In the genomic region with DNA sequence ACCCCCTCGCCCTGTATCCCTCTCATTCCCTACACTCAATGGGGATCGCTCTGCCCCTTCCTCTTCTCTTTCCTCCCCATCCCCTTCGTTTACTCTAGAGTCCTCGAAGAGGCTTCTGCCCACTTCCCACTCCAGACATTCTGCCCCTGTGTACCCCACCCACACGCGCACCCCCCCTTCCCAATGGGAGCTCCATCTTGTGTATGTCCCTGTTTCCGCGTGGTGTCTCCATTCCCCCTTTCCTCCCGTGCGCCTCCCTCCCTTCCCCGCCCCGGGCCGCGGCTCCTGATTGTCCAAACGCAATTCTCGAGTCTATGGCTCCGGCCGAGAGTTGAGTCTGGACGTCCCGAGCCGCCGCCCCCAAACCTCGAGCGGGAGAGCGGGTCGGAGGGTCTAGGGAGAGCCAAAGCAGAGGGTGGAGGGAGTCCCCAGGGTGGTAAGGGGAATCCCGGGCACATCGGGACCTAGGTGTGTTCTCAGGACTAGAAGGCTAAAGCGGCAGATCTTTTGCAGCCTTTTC, we compare ENCODE assay signal across 8 cellular contexts. TPM values are rescaled to one million over a fixed set of nuclear protein-coding genes. Genes with fewer than 3 reads are reported as not detected.
DNase-seq lines count a peak whose midpoint lies in the region; ATAC-seq and TF ChIP-seq lines count a peak whose summit lies in the region.

No MANE protein-coding gene starts in this region.

- H3F3A ChIP-seq in PC-9 (ENCODE audit: insufficient read depth, low read depth) = peaks cover 40% of the 10 kb centered on the region; the same call in 1 of the 2 replicates

- no peak for TF ChIP-seq CTCF in PC-9 (conservative IDR thresholded peaks at IDR 0.05)
- no peak for TF ChIP-seq CTCF in dorsolateral prefrontal cortex (IDR thresholded peaks at IDR 0.05 in 54 of 56, conservative IDR thresholded peaks at IDR 0.05 in 2 of 56; ENCODE audit: low read depth in 1 of 56, partially characterized antibody in 56 of 56)
- no peak for TF ChIP-seq CTCF in lower lobe of right lung (IDR thresholded peaks at IDR 0.05)
- TF ChIP-seq CTCF in tibial nerve (IDR thresholded peaks at IDR 0.05) = no peak

- peak overlapping the region; percentile 98 for H2AFZ ChIP-seq in PC-9

- POLR2A ChIA-PET in PC-9 (lab: Charles Lee; ENCODE audit: unreplicated experiment) = interaction anchor here (0.6 kb wide), 1 partner anchor 42 kb away, joined by 5 read pairs; no protein-coding TSS in a partner anchor

- ATAC-seq in lower lobe of right lung (peak; percentile 4 to 49), GM18861 (IDR thresholded peaks at IDR 0.05; ENCODE audit: unreplicated experiment) (no peak)

- H3K9me3 ChIP-seq in PC-9 (ENCODE audit: insufficient read depth, low read depth) = no peaks in the 10 kb centered on the region
- no peaks in the 10 kb centered on the region for H3K9me3 ChIP-seq in lower lobe of right lung
- H3K9me3 ChIP-seq in tibial nerve = no peaks in the 10 kb centered on the region

- peaks cover 29% of the 10 kb centered on the region for H3K4me1 ChIP-seq in PC-9 (replicated peaks; ENCODE audit: insufficient read depth)
- peaks cover 40% of the 10 kb centered on the region for H3K4me1 ChIP-seq in lower lobe of right lung
- H3K4me1 ChIP-seq in tibial nerve = peaks cover 0 to 60% (median 26%) of the 10 kb centered on the region in 4 donors

- no TSS peak for BruUV-seq in PC-9 (replicated peaks; lab: Mats Ljungman, UMichigan)

- CTCF ChIA-PET in PC-9 (lab: Charles Lee) = interaction anchor here (0.7 kb wide), 2 partner anchors 41 to 355 kb away, joined by 8 to 10 read pairs; no protein-coding TSS in a partner anchor

- H3K27me3 ChIP-seq in PC-9 (ENCODE audit: insufficient read depth, low read depth) (no peaks in the 10 kb centered on the region), dorsolateral prefrontal cortex (no peaks in the 10 kb centered on the region), lower lobe of right lung (ENCODE audit: low read depth) (no peaks in the 10 kb centered on the region), tibial nerve (no peaks in the 10 kb centered on the region)

- no peaks in the 10 kb centered on the region for H3K9me2 ChIP-seq in PC-9 (ENCODE audit: insufficient read depth)

- peak overlapping the region; percentile 62 for H3K27ac ChIP-seq in PC-9
- peak overlapping the region; percentile 66 to 99 (median 92) for H3K27ac ChIP-seq in dorsolateral prefrontal cortex
- peak overlapping the region; percentile 95 for H3K27ac ChIP-seq in lower lobe of right lung
- peak overlapping the region; percentile 93 to 98 (median 97) for H3K27ac ChIP-seq in tibial nerve

- TF ChIP-seq POLR2A in tibial nerve (IDR thresholded peaks at IDR 0.05) = no peak

- DNase-seq in NCI-H748 (lab: John Stamatoyannopoulos, UW; ENCODE audit: unreplicated experiment) = peak; percentile 48
- no peak for DNase-seq in NCI-H748 treated with DMSO at 0.1 percent for 48 hours (lab: John Stamatoyannopoulos, UW)
- peak in 1 of 2 experiments; percentile 38 for DNase-seq in PC-9
- peak in 4 of 10 donors; percentile 14 to 60 (median 50) for DNase-seq in dorsolateral prefrontal cortex
- peak; percentile 65 for DNase-seq in lower lobe of right lung
- peak in 1 of 2 donors; percentile 54 for DNase-seq in tibial nerve (ENCODE audit: low spot score in 2 of 2)
- no peak for DNase-seq in NCI-H774 (lab: John Stamatoyannopoulos, UW)

- 1 to 2% methylated on average over 28 to 29 of the region's 29 CpGs for WGBS in tibial nerve, 2 donors

- H3K79me2 ChIP-seq in PC-9 (ENCODE audit: low read depth) = peaks cover 10% of the 10 kb centered on the region

- H3K4me2 ChIP-seq in PC-9 = peak overlapping the region; percentile 95

- H4K20me1 ChIP-seq in PC-9 (ENCODE audit: insufficient read depth) = no peaks in the 10 kb centered on the region

- intact Hi-C loops in PC-9 (cut with micrococcal nuclease; ENCODE audit: unreplicated experiment) = loop anchor here (10.0 kb wide), 2 partner anchors 67 to 207 kb away; a partner anchor contains a TSS
- intact Hi-C loops in dorsolateral prefrontal cortex (cut with DNase I) = loop anchor here in 1 of 2 donors (1.0 to 10.0 kb wide), 3 partner anchors 7 to 1243 kb away; a partner anchor contains a TSS
- intact Hi-C loops in lower lobe of right lung (cut with DNase I) = no loop called here

- H3K4me3 ChIP-seq in PC-9 (peak overlapping the region; percentile 98), dorsolateral prefrontal cortex (peak overlapping the region; percentile 62 to 99 (median 91)), lower lobe of right lung (peak overlapping the region; percentile 83), tibial nerve (peak overlapping the region; percentile 87 to 97 (median 90))

- peaks cover 20% of the 10 kb centered on the region; the same call in 1 of the 2 replicates for H3K36me3 ChIP-seq in PC-9 (ENCODE audit: low read depth)
- H3K36me3 ChIP-seq in lower lobe of right lung = peaks cover 29% of the 10 kb centered on the region
- peaks cover 0 to 43% (median 0%) of the 10 kb centered on the region in 3 donors for H3K36me3 ChIP-seq in tibial nerve

- TF ChIP-seq EP300 in tibial nerve (IDR thresholded peaks at IDR 0.05) = no peak

RNA-seq across cellular contexts. Expression of a gene that starts 0.7 kb away (rescaled TPM):
- total RNA-seq in PC-9 (2021) = 18.9 and 19.2 TPM in 2 replicates
- 10 to 100 TPM; 36.6 to 62.1 (median 48.0) TPM for total RNA-seq in dorsolateral prefrontal cortex
- 43.1 TPM for total RNA-seq in lower lobe of right lung
- 10 to 100 TPM; 16.1 to 25.2 (median 21.6) TPM for total RNA-seq in tibial nerve

RNA-seq across cellular contexts. Expression of a gene that starts 3.2 kb away (rescaled TPM):
- total RNA-seq in PC-9 (2021) (16.4 and 25.4 TPM in 2 replicates), dorsolateral prefrontal cortex (10 to 100 TPM in 2 of 120 experiments, 1 to 10 TPM in 118; 2.0 to 15.0 (median 5.2) TPM), lower lobe of right lung (13.3 TPM), tibial nerve (10 to 100 TPM; 10.0 to 33.9 (median 19.1) TPM)

RNA-seq across cellular contexts. Expression of a gene that starts 7.0 kb away (rescaled TPM):
- 96.4 and 110 TPM in 2 replicates for total RNA-seq in PC-9 (2021)
- total RNA-seq in dorsolateral prefrontal cortex = 10 to 100 TPM; 23.7 to 48.3 (median 35.6) TPM
- 76.0 TPM for total RNA-seq in lower lobe of right lung
- 10 to 100 TPM; 45.4 to 61.3 (median 58.1) TPM for total RNA-seq in tibial nerve

RNA-seq across cellular contexts. Expression of a gene that starts 7.2 kb away (rescaled TPM):
- 49.8 and 51.5 TPM in 2 replicates for total RNA-seq in PC-9 (2021)
- 10 to 100 TPM; 47.2 to 81.0 (median 62.9) TPM for total RNA-seq in dorsolateral prefrontal cortex
- total RNA-seq in lower lobe of right lung = 47.4 TPM
- 10 to 100 TPM; 34.3 to 64.7 (median 43.9) TPM for total RNA-seq in tibial nerve

RNA-seq across cellular contexts. Expression of a gene that starts 15.4 kb away (rescaled TPM):
- 2.2 and 3.4 TPM in 2 replicates for total RNA-seq in PC-9 (2021)
- 10 to 100 TPM in 31 of 120 experiments, 1 to 10 TPM in 89; 3.6 to 21.1 (median 8.3) TPM for total RNA-seq in dorsolateral prefrontal cortex
- 0.77 TPM for total RNA-seq in lower lobe of right lung
- total RNA-seq in tibial nerve = 1 to 10 TPM; 1.5 to 4.3 (median 2.9) TPM

Comparison
In these comparisons a context has a peak if more than half of its experiments do, and no peak if none do; other contexts are left out.
1. DNase-seq: peak in NCI-H748 (single experiment) and lower lobe of right lung (single experiment); none in NCI-H748 treated with DMSO at 0.1 percent for 48 hours (single experiment) and NCI-H774 (single experiment).
2. Peak in every context shown above with its lines, with median percentiles within 50 percentile points of each other: H3K27ac ChIP-seq and H3K4me3 ChIP-seq.